ENCODE assay signal across 10 cellular contexts in genomic region chr6:2818593-2818992, GRCh38. TPM values are rescaled to one million over a fixed set of nuclear protein-coding genes. Genes with fewer than 3 reads are reported as not detected.
A peak's percentile ranks its signal among the peaks of the same experiment; 100 is the strongest.
DNase-seq lines count a peak whose midpoint lies in the region; ATAC-seq, FAIRE-seq and TF ChIP-seq lines count a peak whose summit lies in the region.
"Had no signal": no experiment of that assay in that cellular context is flagged by ENCODE, and none has a peak within 500 bp of the region (broad histone marks: within the 10 kb centered on the region; RNA-seq: fewer than 3 reads in every experiment).

No MANE protein-coding gene starts in this region.

- no peak overlapping the region for H3K4ac ChIP-seq in IMR-90 (ENCODE audit: low read depth, low read length)

- no peak overlapping the region for H2AK9ac ChIP-seq in IMR-90 (replicated peaks; ENCODE audit: low read depth, low read length, poor library complexity)

- H3K9me3 ChIP-seq in IMR-90 (ENCODE audit: control insufficient read depth, insufficient read depth, low read length) (no peaks in the 10 kb centered on the region), K562 (replicated peaks; ENCODE audit: control insufficient read depth, insufficient read depth, low read depth, low read length) (peaks cover 7% of the 10 kb centered on the region), small intestine (ENCODE audit: control insufficient read depth, low read depth) (no peaks in the 10 kb centered on the region)

- in situ Hi-C loops in IMR-90 (cut with MboI; ENCODE audit: low sequenced_read_pairs) (no loop called here), K562 (cut with MboI) (no loop called here)

- H3K9me2 ChIP-seq in GM23338 (ENCODE audit: insufficient read depth), result no peaks in the 10 kb centered on the region

- peak overlapping the region; percentile 25 for H2BK5ac ChIP-seq in IMR-90 (ENCODE audit: low read depth, low read length, poor library complexity, severe bottlenecking)

- H3K27ac ChIP-seq in IMR-90 (ENCODE audit: insufficient read depth, low read length), result no peak overlapping the region
- no peak overlapping the region for H3K27ac ChIP-seq in K562 (ENCODE audit: extremely low read depth, low read depth, low read length)
- peak overlapping the region; percentile 32 to 39 for H3K27ac ChIP-seq in small intestine (ENCODE audit: low read depth in 1 of 2, low read length in 1 of 2)
- no peak overlapping the region for H3K27ac ChIP-seq in GM23338 (ENCODE audit: low read depth)

- no peaks in the 10 kb centered on the region for H3K27me3 ChIP-seq in IMR-90 (ENCODE audit: control insufficient read depth, insufficient read depth, low read length)
- no peaks in the 10 kb centered on the region for H3K27me3 ChIP-seq in K562 (ENCODE audit: control insufficient read depth in 2 of 2, insufficient read depth in 2 of 2, low read length in 2 of 2)
- no peaks in the 10 kb centered on the region for H3K27me3 ChIP-seq in small intestine (ENCODE audit: control insufficient read depth in 2 of 2, insufficient read depth in 2 of 2, low read length in 2 of 2)
- H3K27me3 ChIP-seq in GM23338 (ENCODE audit: insufficient read depth), result no peaks in the 10 kb centered on the region

- H3K4me2 ChIP-seq in IMR-90 (ENCODE audit: low read depth, low read length) (peak overlapping the region; percentile 71), K562 (ENCODE audit: insufficient read depth, low read length) (no peak overlapping the region), GM23338 (no peak overlapping the region)

- no peak overlapping the region for H2BK120ac ChIP-seq in IMR-90 (ENCODE audit: low read depth, low read length)

- no peaks in the 10 kb centered on the region for H3K36me3 ChIP-seq in IMR-90 (ENCODE audit: control insufficient read depth, insufficient read depth, low read length)
- no peaks in the 10 kb centered on the region for H3K36me3 ChIP-seq in K562 (ENCODE audit: control insufficient read depth, insufficient read depth, low read length)
- no peaks in the 10 kb centered on the region for H3K36me3 ChIP-seq in small intestine (ENCODE audit: control insufficient read depth in 2 of 2, insufficient read depth in 2 of 2, low read length in 2 of 2)
- H3K36me3 ChIP-seq in GM23338 (ENCODE audit: insufficient read depth), result no peaks in the 10 kb centered on the region

- H3K27me3 Mint-ChIP-seq in GM23338 (ENCODE audit: insufficient read depth, low read depth, poor library complexity), result no peaks in the 10 kb centered on the region
- H3K27me3 Mint-ChIP-seq: activated naive CD4-positive, alpha-beta T cell treated with anti-CD3 and anti-CD28 coated beads, Interleukin-2, amount 50 U/mL, for 24 hours had no signal

- H3K56ac ChIP-seq in IMR-90 (ENCODE audit: extremely low read depth, insufficient read depth, low read length), result no peak overlapping the region

- TF ChIP-seq POLR2A in IMR-90 (IDR thresholded peaks at IDR 0.05; ENCODE audit: low read depth, low read length), result no peak
- TF ChIP-seq POLR2A in K562 (conservative IDR thresholded peaks at IDR 0.05), result no peak

- H4K5ac ChIP-seq in IMR-90 (ENCODE audit: low read depth, low read length), result no peak overlapping the region

- peak; percentile 40 for ATAC-seq in IMR-90 (ENCODE audit: low read depth)
- no peak for ATAC-seq in K562
- ATAC-seq in GM21825 (IDR thresholded peaks at IDR 0.05; ENCODE audit: unreplicated experiment), result no peak
- no peak for ATAC-seq in GM21515 (IDR thresholded peaks at IDR 0.05; ENCODE audit: unreplicated experiment)
- ATAC-seq in GM23338, result no peak

- peak overlapping the region in 1 of 2 experiments; percentile 14; a peak in 1 of 4 replicates for H4K8ac ChIP-seq in IMR-90 (ENCODE audit: low read depth in 2 of 2, low read length in 2 of 2)

- peaks cover 9% of the 10 kb centered on the region; the same call in 2 of the 3 replicates for H3K36me3 Mint-ChIP-seq in GM23338 (ENCODE audit: low read depth)

- no peak overlapping the region for H2AFZ ChIP-seq in IMR-90 (replicated peaks; ENCODE audit: low read length, poor library complexity)
- H2AFZ ChIP-seq in K562 (ENCODE audit: low read depth, low read length), result no peak overlapping the region
- H2AFZ ChIP-seq in GM23338, result no peak overlapping the region

- intact Hi-C loops in IMR-90 (cut with micrococcal nuclease) (no loop called here), K562 (cut with micrococcal nuclease) (no loop called here)

- H2AK5ac ChIP-seq in IMR-90 (ENCODE audit: low read depth, low read length), result no peak overlapping the region

- H3K18ac ChIP-seq in IMR-90 (ENCODE audit: low read depth, low read length), result peak overlapping the region; percentile 12; the same call in 1 of the 2 replicates

- H3F3A ChIP-seq in GM23338 (replicated peaks; ENCODE audit: low read depth), result no peaks in the 10 kb centered on the region

- H2BK15ac ChIP-seq in IMR-90 (ENCODE audit: low read depth, low read length), result 0 out of 3 replicates have a peak overlapping the region, but pooled peaks have one; percentile 47

- no peak for TF ChIP-seq RAD21 in IMR-90 (IDR thresholded peaks at IDR 0.05; ENCODE audit: low read length)
- TF ChIP-seq RAD21 in K562 (CRISPR knock-in tag; conservative IDR thresholded peaks at IDR 0.05 in 1 of 2, IDR thresholded peaks at IDR 0.05 in 1 of 2), result no peak

- no peak overlapping the region for H3K4me3 Mint-ChIP-seq in GM23338
- H3K4me3 Mint-ChIP-seq: activated naive CD4-positive, alpha-beta T cell treated with anti-CD3 and anti-CD28 coated beads, Interleukin-2, amount 50 U/mL, for 24 hours had no signal

- POLR2A ChIA-PET in IMR-90 (lab: Charles Lee; ENCODE audit: unreplicated experiment) (interaction anchor here (0.7 kb wide), 1 partner anchor 23 kb away, joined by 3 read pairs; the partner anchor contains the start of gene SERPINB1), K562 (lab: Yijun Ruan, JAX) (interaction anchor here (0.6 to 2.4 kb wide), 5 partner anchors 10 to 445 kb away, joined by 3 to 18 read pairs (median 4); partner anchors contain the start of gene SERPINB1)

- no peak overlapping the region for H3K23ac ChIP-seq in IMR-90 (ENCODE audit: low read depth, low read length)

- H3K79me1 ChIP-seq in IMR-90 (ENCODE audit: low read depth in 1 of 2, low read length in 2 of 2), result peaks cover 5 to 11% of the 10 kb centered on the region in 2 experiments; a peak in 3 of 4 replicates

- CTCF ChIA-PET in IMR-90 (lab: Yijun Ruan, JAX) (interaction anchor here (0.8 kb wide), 1 partner anchor 28 kb away, joined by 3 read pairs; no protein-coding TSS in a partner anchor), K562 (lab: Yijun Ruan, JAX; ENCODE audit: low intra/inter-chr PET ratio) (interaction anchor here (0.6 kb wide), 1 partner anchor 1481 kb away, joined by 4 read pairs; no protein-coding TSS in a partner anchor)

- H3K79me2 ChIP-seq in K562 (ENCODE audit: control insufficient read depth, insufficient read depth, low read length) (no peaks in the 10 kb centered on the region), GM23338 (replicated peaks; ENCODE audit: insufficient read depth) (no peaks in the 10 kb centered on the region)

- H3K9me1 ChIP-seq in IMR-90 (ENCODE audit: insufficient read depth, low read length) (peaks cover 8% of the 10 kb centered on the region), K562 (ENCODE audit: control insufficient read depth, insufficient read depth, low read length) (no peaks in the 10 kb centered on the region)

- TF ChIP-seq EP300 in K562 (IDR thresholded peaks at IDR 0.05; ENCODE audit: low read length), result no peak

- H3K4me1 Mint-ChIP-seq in GM23338, result no peaks in the 10 kb centered on the region

- 0 out of 2 replicates have a peak overlapping the region, but pooled peaks have one; percentile 7 for H3K14ac ChIP-seq in IMR-90 (replicated peaks; ENCODE audit: low read depth, low read length)

- WGBS in IMR-90 (ENCODE audit: extremely low coverage in 2 of 2, insufficient read length in 1 of 2), 2 experiments, result no CpG with 5 or more reads among the region's 3 CpGs
- 40% methylated on average over 3 of the region's 3 CpGs for WGBS in K562 (ENCODE audit: insufficient coverage, low coverage, missing lambda C conversion rate)
- 14 to 21% (median 19%) methylated on average over 3 of the region's 3 CpGs for WGBS in small intestine, 3 donors

- H3K4me3 ChIP-seq in IMR-90 (ENCODE audit: insufficient read depth, low read depth, low read length) (no peak overlapping the region), K562 (no peak overlapping the region), small intestine (ENCODE audit: low read depth in 1 of 2, low read length in 2 of 2) (no peak overlapping the region), GM23338 (no peak overlapping the region)

- H2BK20ac ChIP-seq in IMR-90 (ENCODE audit: low read depth, low read length), result no peak overlapping the region

- peaks cover 6% of the 10 kb centered on the region for H3K4me1 ChIP-seq in IMR-90 (ENCODE audit: control insufficient read depth, insufficient read depth, low read length)
- H3K4me1 ChIP-seq in K562 (replicated peaks in 1 of 2; ENCODE audit: control insufficient read depth in 2 of 2, insufficient read depth in 2 of 2, low read length in 2 of 2), result no peaks in the 10 kb centered on the region
- H3K4me1 ChIP-seq in small intestine (ENCODE audit: control insufficient read depth in 2 of 2, insufficient read depth in 1 of 2, low read depth in 1 of 2, low read length in 1 of 2), result peaks cover 0 to 3% of the 10 kb centered on the region in 2 donors
- no peaks in the 10 kb centered on the region for H3K4me1 ChIP-seq in GM23338 (ENCODE audit: insufficient read depth)

- TF ChIP-seq CTCF in IMR-90 (conservative IDR thresholded peaks at IDR 0.05; ENCODE audit: low read depth, low read length), result no peak
- TF ChIP-seq CTCF in K562 (IDR thresholded peaks at IDR 0.05 in 2 of 3, conservative IDR thresholded peaks at IDR 0.05 in 1 of 3; ENCODE audit: insufficient read depth in 2 of 3, low read depth in 1 of 3, low read length in 3 of 3), result no peak
- TF ChIP-seq CTCF in GM23338 (conservative IDR thresholded peaks at IDR 0.05; ENCODE audit: low read depth in 2 of 2), result no peak

- no peak overlapping the region for H3K27ac Mint-ChIP-seq in GM23338
- H3K27ac Mint-ChIP-seq: activated naive CD4-positive, alpha-beta T cell treated with anti-CD3 and anti-CD28 coated beads, Interleukin-2, amount 50 U/mL, for 24 hours had no signal

- FAIRE-seq in K562 (lab: Jason Lieb, UNC), result no peak
- no peak for FAIRE-seq in small intestine (lab: Jason Lieb, UNC)
- FAIRE-seq: H1 had no signal

- DNase-seq in IMR-90 (peak; percentile 66), K562 (ENCODE audit: extremely low read depth in 1 of 4, low spot score in 3 of 4) (no peak), hepatic stellate cell (ENCODE audit: low spot score) (peak; percentile 48), small intestine (peak; percentile 61), GM23338 (ENCODE audit: low spot score) (no peak), NCI-H2196 (lab: John Stamatoyannopoulos, UW; ENCODE audit: unreplicated experiment) (no peak)

- dilution Hi-C loops in IMR-90 (cut with HindIII; ENCODE audit: low sequenced_read_pairs, unreplicated experiment), result no loop called here

- no TSS peak for BruUV-seq in IMR-90 (replicated peaks; lab: Mats Ljungman, UMichigan)
- no TSS peak for BruUV-seq in K562 (replicated peaks; lab: Mats Ljungman, UMichigan)

- no peak overlapping the region for H4K91ac ChIP-seq in IMR-90 (ENCODE audit: insufficient read depth, low read depth, low read length)

- H3K9me3 Mint-ChIP-seq in GM23338, result peaks cover 13% of the 10 kb centered on the region; the same call in 2 of the 3 replicates

- 0 out of 2 replicates have a peak overlapping the region, but pooled peaks have one; percentile 35 for H3K9ac ChIP-seq in IMR-90 (ENCODE audit: low read depth, low read length)
- H3K9ac ChIP-seq in K562 (ENCODE audit: insufficient read depth in 1 of 2, low read depth in 2 of 2, low read length in 2 of 2), result no peak overlapping the region

- H4K20me1 ChIP-seq in IMR-90 (ENCODE audit: insufficient read depth, low read length) (no peaks in the 10 kb centered on the region), K562 (replicated peaks; ENCODE audit: control insufficient read depth, insufficient read depth, low read length) (no peaks in the 10 kb centered on the region), GM23338 (replicated peaks; ENCODE audit: insufficient read depth) (no peaks in the 10 kb centered on the region)

RNA-seq across cellular contexts. Expression of gene SERPINB1, which starts 23.1 kb away (rescaled TPM):
- total RNA-seq in IMR-90 (2012; rRNA removed) (6.1 TPM in 2 replicates), K562 (2014; rRNA removed) (36.7 and 41.2 TPM in 2 replicates), K562 (2014; rRNA removed; fragmentation: Illumina TruSeq; extraction: Trizol) (49.3 and 62.5 TPM in 2 replicates), K562 (2015; rRNA removed; fragmentation: Illumina TruSeq; extraction: Trizol) (31.9 and 33.9 TPM in 2 replicates), K562 (2021) (45.6 and 46.5 TPM in 2 replicates)
- polyA plus RNA-seq in IMR-90 (2012; rRNA removed) (7.0 and 9.1 TPM in 2 replicates), K562 (2011; rRNA removed) (49.4 and 108 TPM in 2 replicates), K562 (2014; fragmentation: Illumina TruSeq; extraction: Trizol) (57.7 and 78.3 TPM in 2 replicates), K562 (2014; fragmentation: Nextera tagmentation; extraction: Ambion mirVana) (10 to 100 TPM; 63.8 to 68.7 TPM), K562 (2014; rRNA removed) (61.9 and 66.9 TPM in 2 replicates), small intestine (100 to 1,000 TPM; 154 to 226 (median 169) TPM), GM23338 (2016; fragmentation: Nextera tagmentation; extraction: Ambion mirVana) (6.5 and 7.2 TPM in 2 replicates)
- polyA plus RNA-seq in IMR-90 (2012; cell fraction: cytosol; rRNA removed), result 2.8 and 2.9 TPM in 2 replicates
- polyA plus RNA-seq in IMR-90 (2012; cell fraction: nucleus; rRNA removed; ENCODE audit: low replicate concordance), result 1.4 and 6.8 TPM in 2 replicates
- 11.1 and 19.1 TPM in 2 replicates for total RNA-seq in K562 (2011; cell fraction: chromatin; rRNA removed; ENCODE audit: low replicate concordance)
- total RNA-seq in K562 (2011; cell fraction: nucleolus; rRNA removed), result 13.9 and 18.2 TPM in 2 replicates
- total RNA-seq in K562 (2011; cell fraction: nucleoplasm; rRNA removed), result 16.9 and 26.9 TPM in 2 replicates
- polyA plus RNA-seq in K562 (2011; cell fraction: cytosol; rRNA removed), result 24.3 and 27.5 TPM in 2 replicates
- 22.6 and 24.2 TPM in 2 replicates for polyA plus RNA-seq in K562 (2011; cell fraction: nucleus; rRNA removed)
- polyA plus RNA-seq in K562 (2012), result 44.7 and 93.0 TPM in 2 replicates
- 48.6 and 55.2 TPM in 2 replicates for polyA minus RNA-seq in K562 (2011; rRNA and poly(A)+ RNA removed)
- 25.9 and 43.6 TPM in 2 replicates for polyA minus RNA-seq in K562 (2011; cell fraction: cytosol; rRNA and poly(A)+ RNA removed)
- 20.3 and 22.5 TPM in 2 replicates for polyA minus RNA-seq in K562 (2011; cell fraction: nucleus; rRNA and poly(A)+ RNA removed)
- 5.6 and 8.4 TPM in 2 replicates for total RNA-seq in GM23338 (2014; rRNA removed; shearing (Covaris generic))

RNA-seq across cellular contexts. Expression of gene WRNIP1, which starts 53.4 kb away (rescaled TPM):
- total RNA-seq in IMR-90 (2012; rRNA removed), result 37.2 and 47.1 TPM in 2 replicates
- 42.6 and 43.7 TPM in 2 replicates for polyA plus RNA-seq in IMR-90 (2012; rRNA removed)
- 45.5 and 55.1 TPM in 2 replicates for polyA plus RNA-seq in IMR-90 (2012; cell fraction: cytosol; rRNA removed)
- 42.3 and 49.2 TPM in 2 replicates for polyA plus RNA-seq in IMR-90 (2012; cell fraction: nucleus; rRNA removed; ENCODE audit: low replicate concordance)
- total RNA-seq in K562 (2011; cell fraction: chromatin; rRNA removed; ENCODE audit: low replicate concordance), result 22.1 and 23.9 TPM in 2 replicates
- total RNA-seq in K562 (2011; cell fraction: nucleolus; rRNA removed), result 25.7 and 28.6 TPM in 2 replicates
- total RNA-seq in K562 (2011; cell fraction: nucleoplasm; rRNA removed), result 23.4 and 25.1 TPM in 2 replicates
- 57.6 and 66.2 TPM in 2 replicates for total RNA-seq in K562 (2014; rRNA removed)
- total RNA-seq in K562 (2014; rRNA removed; fragmentation: Illumina TruSeq; extraction: Trizol), result 35.8 and 41.6 TPM in 2 replicates
- total RNA-seq in K562 (2015; rRNA removed; fragmentation: Illumina TruSeq; extraction: Trizol), result 57.9 and 59.8 TPM in 2 replicates
- 43.6 and 48.6 TPM in 2 replicates for total RNA-seq in K562 (2021)
- 38.9 and 44.1 TPM in 2 replicates for polyA plus RNA-seq in K562 (2011; rRNA removed)
- polyA plus RNA-seq in K562 (2011; cell fraction: cytosol; rRNA removed), result 48.7 and 64.2 TPM in 2 replicates
- polyA plus RNA-seq in K562 (2011; cell fraction: nucleus; rRNA removed), result 70.8 and 98.6 TPM in 2 replicates
- polyA plus RNA-seq in K562 (2012), result 48.5 and 50.6 TPM in 2 replicates
- polyA plus RNA-seq in K562 (2014; fragmentation: Illumina TruSeq; extraction: Trizol), result 52.1 and 63.6 TPM in 2 replicates
- polyA plus RNA-seq in K562 (2014; fragmentation: Nextera tagmentation; extraction: Ambion mirVana), result 10 to 100 TPM; 13.2 to 15.9 TPM
- polyA plus RNA-seq in K562 (2014; rRNA removed), result 58.3 and 59.8 TPM in 2 replicates
- polyA minus RNA-seq in K562 (2011; rRNA and poly(A)+ RNA removed), result 32.3 and 38.6 TPM in 2 replicates
- 23.3 and 23.9 TPM in 2 replicates for polyA minus RNA-seq in K562 (2011; cell fraction: cytosol; rRNA and poly(A)+ RNA removed)
- polyA minus RNA-seq in K562 (2011; cell fraction: nucleus; rRNA and poly(A)+ RNA removed), result 36.5 and 48.5 TPM in 2 replicates
- polyA plus RNA-seq in small intestine, result 10 to 100 TPM; 35.1 to 52.2 (median 45.4) TPM
- total RNA-seq in GM23338 (2014; rRNA removed; shearing (Covaris generic)), result 50.4 and 66.0 TPM in 2 replicates
- polyA plus RNA-seq in GM23338 (2016; fragmentation: Nextera tagmentation; extraction: Ambion mirVana), result 27.6 and 34.8 TPM in 2 replicates

Comparison
In these comparisons a context has a peak if more than half of its experiments do, and no peak if none do; other contexts are left out.
1. DNase-seq: peak in IMR-90 (single experiment), hepatic stellate cell (single experiment) and small intestine (single experiment); none in K562 (0 of 4), GM23338 (single experiment) and NCI-H2196 (single experiment).
2. H3K27ac ChIP-seq: peak in small intestine (2 of 2); none in IMR-90 (single experiment), K562 (single experiment) and GM23338 (single experiment).